In the genomic region with DNA sequence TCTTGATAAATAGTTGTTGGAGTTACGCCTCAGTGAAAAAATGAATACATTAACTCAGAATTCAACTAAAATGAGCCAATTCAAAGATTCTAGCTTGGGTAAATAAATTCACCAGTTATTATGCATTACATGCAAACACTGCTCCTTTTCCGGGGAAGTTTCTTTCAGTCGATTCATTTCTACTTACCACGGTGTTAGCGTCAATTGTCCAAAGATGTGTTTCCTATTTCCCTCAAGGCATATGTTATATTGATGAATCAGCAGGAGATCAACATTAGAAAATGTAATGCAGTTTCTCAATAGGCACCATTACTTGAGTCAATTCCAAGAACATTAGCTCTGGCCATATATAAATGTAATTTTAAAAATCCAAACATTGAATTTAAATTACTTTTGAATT, we compare ENCODE assay signal across 19 cellular contexts.
A peak's percentile ranks its signal among the peaks of the same experiment; 100 is the strongest.
DNase-seq lines count a peak whose midpoint lies in the region; ATAC-seq and TF ChIP-seq lines count a peak whose summit lies in the region.
"Had no signal": no experiment of that assay in that cellular context is flagged by ENCODE, and none has a peak within 500 bp of the region (broad histone marks: within the 10 kb centered on the region; RNA-seq: fewer than 3 reads in every experiment).

No MANE protein-coding gene starts in this region.

- H3K27ac ChIP-seq in breast epithelium (no peak overlapping the region), RWPE2 (ENCODE audit: poor library complexity, severe bottlenecking) (peak overlapping the region; percentile 53)
- H3K27ac ChIP-seq: 22Rv1; BLaER1 treated with 17β-estradiol and CSF1 and Interleukin-3, amounts not matched to agents 10 nM and 100 nM; C4-2B had no signal

- H3K9me3 ChIP-seq in breast epithelium: no peaks in the 10 kb centered on the region
- no peaks in the 10 kb centered on the region for H3K9me3 ChIP-seq in RWPE2 (ENCODE audit: severe bottlenecking)
- H3K9me3 ChIP-seq: BLaER1 treated with 17β-estradiol and CSF1 and Interleukin-3, amounts not matched to agents 10 nM and 100 nM; Caco-2 had no signal

- H3K27me3 Mint-ChIP-seq in MCF 10A (ENCODE audit: insufficient read depth, unreplicated experiment): no peaks in the 10 kb centered on the region
- H3K27me3 Mint-ChIP-seq: B cell; CD4-positive, alpha-beta T cell had no signal

- TF ChIP-seq CTCF in MCF 10A (IDR thresholded peaks at IDR 0.05; ENCODE audit: unreplicated experiment) (no peak), breast epithelium (IDR thresholded peaks at IDR 0.05) (no peak), RWPE2 (IDR thresholded peaks at IDR 0.05; ENCODE audit: poor library complexity, severe bottlenecking) (no peak), epithelial cell of esophagus (IDR thresholded peaks at IDR 0.05; ENCODE audit: insufficient read depth, low read depth, low read length, missing control alignments) (no peak)

- H3K27ac Mint-ChIP-seq in MCF 10A (ENCODE audit: low read depth, unreplicated experiment): no peak overlapping the region
- H3K27ac Mint-ChIP-seq: B cell; CD4-positive, alpha-beta T cell; CD8-positive, alpha-beta T cell had no signal

- H3K36me3 Mint-ChIP-seq in MCF 10A (ENCODE audit: insufficient read depth, unreplicated experiment): no peaks in the 10 kb centered on the region
- H3K36me3 Mint-ChIP-seq: CD8-positive, alpha-beta T cell had no signal

- no TSS peak for BruUV-seq in MCF 10A (replicated peaks; lab: Mats Ljungman, UMichigan)

- no peaks in the 10 kb centered on the region for H3K27me3 ChIP-seq in breast epithelium
- no peaks in the 10 kb centered on the region for H3K27me3 ChIP-seq in RWPE2 (ENCODE audit: insufficient read depth, poor library complexity, severe bottlenecking)
- H3K27me3 ChIP-seq: BLaER1 treated with 17β-estradiol and CSF1 and Interleukin-3, amounts not matched to agents 10 nM and 100 nM had no signal

- TF ChIP-seq POLR2A in breast epithelium (IDR thresholded peaks at IDR 0.05): no peak

- H3K4me3 ChIP-seq in breast epithelium (no peak overlapping the region), RWPE2 (ENCODE audit: severe bottlenecking) (no peak overlapping the region), epithelial cell of esophagus (ENCODE audit: low read length) (no peak overlapping the region)
- H3K4me3 ChIP-seq: BLaER1 treated with 17β-estradiol and CSF1 and Interleukin-3, amounts not matched to agents 10 nM and 100 nM had no signal

- no peaks in the 10 kb centered on the region for H3K9me3 Mint-ChIP-seq in MCF 10A (ENCODE audit: unreplicated experiment)
- H3K9me3 Mint-ChIP-seq: CD4-positive, alpha-beta T cell had no signal

- no peak overlapping the region for H3K4me3 Mint-ChIP-seq in MCF 10A (ENCODE audit: unreplicated experiment)
- H3K4me3 Mint-ChIP-seq: B cell; CD4-positive, alpha-beta T cell; CD8-positive, alpha-beta T cell had no signal

- ATAC-seq in RWPE2 (ENCODE audit: low read depth) (peak; percentile 87), HG03432 (IDR thresholded peaks at IDR 0.05; ENCODE audit: unreplicated experiment) (no peak)
- ATAC-seq: CD8-positive, alpha-beta T cell had no signal

- POLR2A ChIA-PET in MCF 10A (lab: Yijun Ruan, JAX): no interaction called here

- DNase-seq in MCF 10A (ENCODE audit: unreplicated experiment) (peak; percentile 24), breast epithelium (ENCODE audit: low spot score in 2 of 2) (no peak), NCI-H1930 (lab: John Stamatoyannopoulos, UW) (peak; percentile 44 to 57), RWPE2 (ENCODE audit: low spot score) (no peak), epithelial cell of esophagus (ENCODE audit: low read depth) (peak; percentile 73), posterior vena cava (ENCODE audit: low spot score) (no peak), NCI-H146 (lab: John Stamatoyannopoulos, UW) (no peak)
- DNase-seq: AML-193; Caco-2; Calu3; CD4-positive, alpha-beta T cell; CD8-positive, alpha-beta T cell; DMS79 treated with DMSO at 0.1 percent for 48 hours; GF-D8 had no signal

- H3K36me3 ChIP-seq in breast epithelium (no peaks in the 10 kb centered on the region), RWPE2 (ENCODE audit: low read depth) (no peaks in the 10 kb centered on the region)
- H3K36me3 ChIP-seq: BLaER1 treated with 17β-estradiol and CSF1 and Interleukin-3, amounts not matched to agents 10 nM and 100 nM had no signal

- H3K4me1 Mint-ChIP-seq in MCF 10A (ENCODE audit: insufficient read depth, unreplicated experiment): no peaks in the 10 kb centered on the region
- H3K4me1 Mint-ChIP-seq: B cell had no signal

- intact Hi-C loops in MCF 10A (cut with micrococcal nuclease): no loop called here
- intact Hi-C loops in breast epithelium (cut with DNase I; ENCODE audit: low total_unique reads): no loop called here
- intact Hi-C loops in posterior vena cava (cut with DNase I): no loop called here

- CTCF ChIA-PET in MCF 10A (lab: Yijun Ruan, JAX): no interaction called here

- H3K4me1 ChIP-seq in breast epithelium (no peaks in the 10 kb centered on the region), RWPE2 (ENCODE audit: insufficient read depth, poor library complexity, severe bottlenecking) (peaks cover 25% of the 10 kb centered on the region)
- H3K4me1 ChIP-seq: BLaER1 treated with 17β-estradiol and CSF1 and Interleukin-3, amounts not matched to agents 10 nM and 100 nM; Caco-2 had no signal

Comparison
In these comparisons a context has a peak if more than half of its experiments do, and no peak if none do; other contexts are left out.
1. DNase-seq: peak in MCF 10A (single experiment), NCI-H1930 (2 of 2) and epithelial cell of esophagus (single experiment); none in breast epithelium (0 of 2), RWPE2 (single experiment), posterior vena cava (single experiment) and NCI-H146 (single experiment).